ENCODE assay signal across 1 cellular context in the genomic region with DNA sequence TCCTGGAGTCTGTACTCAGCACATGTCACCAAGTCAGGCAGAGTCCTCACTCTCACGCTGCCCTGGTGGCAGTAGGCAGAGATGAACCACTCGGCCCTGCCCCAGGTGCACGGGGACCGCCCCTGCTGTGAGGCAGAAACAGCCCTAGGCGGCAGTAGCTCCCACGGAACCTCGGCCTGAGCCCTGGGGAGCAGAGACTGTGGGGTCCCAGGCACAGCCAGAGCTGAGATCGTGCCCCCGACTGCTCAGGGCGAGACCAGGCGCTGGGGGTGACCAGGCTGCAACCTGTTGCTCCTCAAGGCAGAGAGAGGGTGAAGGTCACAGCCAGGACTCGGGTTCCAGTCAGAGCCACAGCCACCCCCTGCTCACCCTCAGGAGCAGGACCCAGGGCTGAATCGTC.
TF ChIP-seq lines count a peak whose summit lies in the region.

No MANE protein-coding gene starts in this region.

TF ChIP-seq in GM23338, 12 proteins besides CTCF, POLR2A, EP300 and RAD21:
- TF ChIP-seq EZH2 (IDR thresholded peaks at IDR 0.05; ENCODE audit: low read depth, unreplicated experiment) (no peak), EZH2phosphoT487 (IDR thresholded peaks at IDR 0.05; ENCODE audit: unreplicated experiment) (no peak), REST (IDR thresholded peaks at IDR 0.05; ENCODE audit: unreplicated experiment) (no peak), ZNF114 (CRISPR knock-in tag; IDR thresholded peaks at IDR 0.05) (no peak), CREB1 (CRISPR knock-in tag; IDR thresholded peaks at IDR 0.05; ENCODE audit: low read depth) (no peak), NANOG (IDR thresholded peaks at IDR 0.05; ENCODE audit: borderline replicate concordance) (no peak), JUNB (IDR thresholded peaks at IDR 0.05; ENCODE audit: unreplicated experiment) (no peak), STAT1 (IDR thresholded peaks at IDR 0.05; ENCODE audit: unreplicated experiment) (no peak), POLR2AphosphoS5 (IDR thresholded peaks at IDR 0.05; ENCODE audit: low read depth) (no peak), ZNF462 (CRISPR knock-in tag; IDR thresholded peaks at IDR 0.05) (no peak), ZNF331 (CRISPR knock-in tag; IDR thresholded peaks at IDR 0.05; ENCODE audit: low read depth) (no peak)
- TF ChIP-seq, protein P1, sequence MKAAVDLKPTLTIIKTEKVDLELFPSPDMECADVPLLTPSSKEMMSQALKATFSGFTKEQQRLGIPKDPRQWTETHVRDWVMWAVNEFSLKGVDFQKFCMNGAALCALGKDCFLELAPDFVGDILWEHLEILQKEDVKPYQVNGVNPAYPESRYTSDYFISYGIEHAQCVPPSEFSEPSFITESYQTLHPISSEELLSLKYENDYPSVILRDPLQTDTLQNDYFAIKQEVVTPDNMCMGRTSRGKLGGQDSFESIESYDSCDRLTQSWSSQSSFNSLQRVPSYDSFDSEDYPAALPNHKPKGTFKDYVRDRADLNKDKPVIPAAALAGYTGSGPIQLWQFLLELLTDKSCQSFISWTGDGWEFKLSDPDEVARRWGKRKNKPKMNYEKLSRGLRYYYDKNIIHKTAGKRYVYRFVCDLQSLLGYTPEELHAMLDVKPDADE (IDR thresholded peaks at IDR 0.05), result no peak
